In genomic region chr15:71564217-71564616, GRCh38 we compare ENCODE assay signal across 20 cellular contexts.
A peak's percentile ranks its signal among the peaks of the same experiment; 100 is the strongest.
DNase-seq lines count a peak whose midpoint lies in the region; ATAC-seq, FAIRE-seq and TF ChIP-seq lines count a peak whose summit lies in the region.
"Had no signal": no experiment of that assay in that cellular context is flagged by ENCODE, and none has a peak within 500 bp of the region (broad histone marks: within the 10 kb centered on the region; RNA-seq: fewer than 3 reads in every experiment).

No MANE protein-coding gene starts in this region.

- intact Hi-C loops in esophagus muscularis mucosa (cut with DNase I), result no loop called here

- TF ChIP-seq CTCF in SK-N-SH (IDR thresholded peaks at IDR 0.05) (no peak), bronchial epithelial cell (IDR thresholded peaks at IDR 0.05; ENCODE audit: insufficient read depth, low read length, severe bottlenecking) (no peak), esophagus muscularis mucosa (IDR thresholded peaks at IDR 0.05) (no peak)

- H3K36me3 Mint-ChIP-seq in activated CD4-positive, alpha-beta T cell treated with anti-CD3 and anti-CD28 coated beads, Interleukin-2, amount 10 ng/mL, durations not matched to agents 7 days and 5 days (ENCODE audit: low read depth), result no peaks in the 10 kb centered on the region
- H3K36me3 Mint-ChIP-seq: CD4-positive, CD25-positive, alpha-beta regulatory T cell; CD8-positive, alpha-beta T cell had no signal

- H3K4me1 Mint-ChIP-seq in activated CD4-positive, alpha-beta T cell treated with anti-CD3 and anti-CD28 coated beads, Interleukin-2, amount 10 ng/mL, durations not matched to agents 7 days and 5 days, result no peaks in the 10 kb centered on the region
- H3K4me1 Mint-ChIP-seq: B cell; CD4-positive, CD25-positive, alpha-beta regulatory T cell had no signal

- no peak overlapping the region for H3K27ac Mint-ChIP-seq in activated CD4-positive, alpha-beta T cell treated with anti-CD3 and anti-CD28 coated beads, Interleukin-2, amount 10 ng/mL, durations not matched to agents 7 days and 5 days
- H3K27ac Mint-ChIP-seq: B cell; CD4-positive, CD25-positive, alpha-beta regulatory T cell; CD8-positive, alpha-beta T cell had no signal

- no peak overlapping the region for H3K9ac ChIP-seq in SK-N-SH
- H3K9ac ChIP-seq: BLaER1 had no signal

- no peaks in the 10 kb centered on the region for H3K9me2 ChIP-seq in SK-N-SH

- no peak overlapping the region for H3K4me3 ChIP-seq in SK-N-SH (ENCODE audit: low read depth in 2 of 2, low read length in 1 of 2)
- H3K4me3 ChIP-seq in bronchial epithelial cell (ENCODE audit: low read depth, low read length), result no peak overlapping the region
- H3K4me3 ChIP-seq in esophagus muscularis mucosa, result no peak overlapping the region
- H3K4me3 ChIP-seq: BLaER1, HAP-1 had no signal

- peaks cover 0 to 4% of the 10 kb centered on the region in 2 experiments for H3K36me3 ChIP-seq in SK-N-SH (replicated peaks in 1 of 2; ENCODE audit: control insufficient read depth in 1 of 2, insufficient read depth in 2 of 2, low read length in 1 of 2)
- no peaks in the 10 kb centered on the region for H3K36me3 ChIP-seq in bronchial epithelial cell (ENCODE audit: control insufficient read depth, insufficient read depth, low read length)
- H3K36me3 ChIP-seq in esophagus muscularis mucosa, result no peaks in the 10 kb centered on the region
- H3K36me3 ChIP-seq: BLaER1, HAP-1 had no signal

- no peak for TF ChIP-seq RAD21 in SK-N-SH (IDR thresholded peaks at IDR 0.05; ENCODE audit: low read length)

- H3K27me3 Mint-ChIP-seq in activated CD4-positive, alpha-beta T cell treated with anti-CD3 and anti-CD28 coated beads, Interleukin-2, amount 10 ng/mL, durations not matched to agents 7 days and 5 days, result no peaks in the 10 kb centered on the region

- H3K27me3 ChIP-seq in SK-N-SH (ENCODE audit: insufficient read depth) (no peaks in the 10 kb centered on the region), bronchial epithelial cell (ENCODE audit: control insufficient read depth, insufficient read depth, low read length) (no peaks in the 10 kb centered on the region), esophagus muscularis mucosa (no peaks in the 10 kb centered on the region)
- H3K27me3 ChIP-seq: BLaER1 had no signal

- H3K27ac ChIP-seq in SK-N-SH (ENCODE audit: low read depth in 2 of 2, low read length in 1 of 2), result no peak overlapping the region
- no peak overlapping the region for H3K27ac ChIP-seq in esophagus muscularis mucosa (replicated peaks in 1 of 4)
- H3K27ac ChIP-seq: 22Rv1, BLaER1, C4-2B had no signal

- H2AFZ ChIP-seq in SK-N-SH (ENCODE audit: low read depth), result no peak overlapping the region

- no peak overlapping the region for H3K4me2 ChIP-seq in SK-N-SH
- H3K4me2 ChIP-seq: BLaER1 had no signal

- no peaks in the 10 kb centered on the region for H3K79me2 ChIP-seq in SK-N-SH (ENCODE audit: insufficient read depth)

- TF ChIP-seq EP300 in SK-N-SH (IDR thresholded peaks at IDR 0.05; ENCODE audit: borderline replicate concordance in 1 of 2, low read depth in 1 of 2, low read length in 1 of 2) (no peak), esophagus muscularis mucosa (IDR thresholded peaks at IDR 0.05) (no peak)

- 0% methylated on average over 1 of the region's 1 CpG for WGBS in SK-N-SH (ENCODE audit: low lambda C conversion rate)
- 33% methylated on average over 1 of the region's 1 CpG for WGBS in esophagus muscularis mucosa

- H3K9me3 Mint-ChIP-seq in activated CD4-positive, alpha-beta T cell treated with anti-CD3 and anti-CD28 coated beads, Interleukin-2, amount 10 ng/mL, durations not matched to agents 7 days and 5 days, result no peaks in the 10 kb centered on the region
- H3K9me3 Mint-ChIP-seq: CD8-positive, alpha-beta T cell had no signal

- H3K9me3 ChIP-seq in SK-N-SH (no peaks in the 10 kb centered on the region), esophagus muscularis mucosa (no peaks in the 10 kb centered on the region)
- H3K9me3 ChIP-seq: BLaER1, Caco-2, HAP-1 had no signal

- H3F3A ChIP-seq in SK-N-SH (replicated peaks; ENCODE audit: insufficient read depth), result peaks cover 19% of the 10 kb centered on the region

- no peak for ATAC-seq in SK-N-SH treated with all-trans-retinoic acid at 6 μM for 48 hours
- ATAC-seq: CD8-positive, alpha-beta T cell had no signal

- no peak for DNase-seq in SK-N-SH
- DNase-seq in bronchial epithelial cell (ENCODE audit: low read depth), result peak; percentile 29
- DNase-seq in esophagus muscularis mucosa (ENCODE audit: extremely low spot score), result peak; percentile 86
- no peak for DNase-seq in activated CD4-positive, alpha-beta T cell treated with anti-CD3 and anti-CD28 coated beads, Interleukin-2, amount 10 ng/mL, durations not matched to agents 7 days and 5 days
- no peak for DNase-seq in NCI-H69 (lab: John Stamatoyannopoulos, UW)
- DNase-seq in activated CD4-positive, alpha-beta T cell treated with anti-CD3 and anti-CD28 coated beads for 4 hours, result no peak
- DNase-seq: Caco-2; CD4-positive, CD25-positive, alpha-beta regulatory T cell; CD8-positive, alpha-beta T cell; DMS153; DND-41; GOT3 had no signal

- H4K20me1 ChIP-seq in SK-N-SH (ENCODE audit: insufficient read depth), result no peaks in the 10 kb centered on the region
- H4K20me1 ChIP-seq: BLaER1 had no signal

- H3K4me1 ChIP-seq in SK-N-SH (ENCODE audit: control insufficient read depth in 1 of 2, insufficient read depth in 2 of 2, low read depth in 1 of 2, low read length in 1 of 2) (peaks cover 3 to 16% of the 10 kb centered on the region in 2 experiments; a peak in 2 of 4 replicates), esophagus muscularis mucosa (peaks cover 0 to 7% (median 0%) of the 10 kb centered on the region in 4 donors)
- H3K4me1 ChIP-seq: BLaER1, Caco-2 had no signal

- FAIRE-seq in bronchial epithelial cell (lab: Jason Lieb, UNC), result no peak
- FAIRE-seq: GM12892, H54 had no signal

- CTCF ChIA-PET in SK-N-SH (lab: Yijun Ruan, JAX), result no interaction called here
- CTCF ChIA-PET in activated CD4-positive, alpha-beta T cell treated with anti-CD3 and anti-CD28 coated beads, Interleukin-2, amount 10 ng/mL, durations not matched to agents 7 days and 5 days (lab: Charles Lee), result no interaction called here

- no peak for TF ChIP-seq POLR2A in esophagus muscularis mucosa (IDR thresholded peaks at IDR 0.05; ENCODE audit: low read depth)

- POLR2A ChIA-PET in SK-N-SH (lab: Yijun Ruan, JAX), result no interaction called here
- POLR2A ChIA-PET in activated CD4-positive, alpha-beta T cell treated with anti-CD3 and anti-CD28 coated beads, Interleukin-2, amount 10 ng/mL, durations not matched to agents 7 days and 5 days (lab: Charles Lee), result no interaction called here

- H3K4me3 Mint-ChIP-seq in activated CD4-positive, alpha-beta T cell treated with anti-CD3 and anti-CD28 coated beads, Interleukin-2, amount 10 ng/mL, durations not matched to agents 7 days and 5 days, result no peak overlapping the region
- H3K4me3 Mint-ChIP-seq: B cell; CD4-positive, CD25-positive, alpha-beta regulatory T cell; CD8-positive, alpha-beta T cell had no signal

TF ChIP-seq in SK-N-SH treated with all-trans-retinoic acid at 6 μM for 48 hours, 23 proteins besides CTCF, POLR2A, EP300 and RAD21:
- TF ChIP-seq ZFP3 (CRISPR knock-in tag; IDR thresholded peaks at IDR 0.05) (peak; percentile 85), ZNF70 (CRISPR knock-in tag; IDR thresholded peaks at IDR 0.05) (no peak)

TF ChIP-seq in SK-N-SH, 30 proteins besides CTCF, POLR2A, EP300 and RAD21:
- no peak for TF ChIP-seq RCOR1 (IDR thresholded peaks at IDR 0.05; ENCODE audit: low read length)
- TF ChIP-seq YY1 (IDR thresholded peaks at IDR 0.05; ENCODE audit: low read depth), result no peak
- no peak for TF ChIP-seq NFIC (IDR thresholded peaks at IDR 0.05; ENCODE audit: borderline replicate concordance)
- no peak for TF ChIP-seq RFX5 (IDR thresholded peaks at IDR 0.05; ENCODE audit: low read length)
- TF ChIP-seq PBX3 (IDR thresholded peaks at IDR 0.05), result no peak

Comparison
In these comparisons a context has a peak if more than half of its experiments do, and no peak if none do; other contexts are left out.
1. DNase-seq: peak in bronchial epithelial cell (single experiment) and esophagus muscularis mucosa (single experiment); none in SK-N-SH (single experiment), activated CD4-positive, alpha-beta T cell treated with anti-CD3 and anti-CD28 coated beads, Interleukin-2, amount 10 ng/mL, durations not matched to agents 7 days and 5 days (single experiment), NCI-H69 (single experiment) and activated CD4-positive, alpha-beta T cell treated with anti-CD3 and anti-CD28 coated beads for 4 hours (0 of 2).